In genomic region chr13:48291730-48292129, GRCh38 we compare ENCODE assay signal across 19 cellular contexts. TPM values are rescaled to one million over a fixed set of nuclear protein-coding genes. Genes with fewer than 3 reads are reported as not detected.
DNase-seq lines count a peak whose midpoint lies in the region; ATAC-seq, FAIRE-seq and TF ChIP-seq lines count a peak whose summit lies in the region.
"Had no signal": no experiment of that assay in that cellular context is flagged by ENCODE, and none has a peak within 500 bp of the region (broad histone marks: within the 10 kb centered on the region; RNA-seq: fewer than 3 reads in every experiment).

No MANE protein-coding gene starts in this region.

- TF ChIP-seq EP300 in transverse colon (IDR thresholded peaks at IDR 0.05; ENCODE audit: low read depth), result no peak

- POLR2A ChIA-PET in CD4-positive, alpha-beta T cell (lab: Charles Lee), result no interaction called here

- FAIRE-seq in GM18507 (lab: Jason Lieb, UNC) (peak; percentile 5), HTR-8/SVneo (lab: Jason Lieb, UNC) (no peak)
- FAIRE-seq: A549 had no signal

- H3K27ac ChIP-seq in body of pancreas (no peak overlapping the region), psoas muscle (no peak overlapping the region), transverse colon (no peak overlapping the region)
- H3K27ac ChIP-seq in CD4-positive, alpha-beta T cell (ENCODE audit: low read depth, low read length), result no peak overlapping the region
- H3K27ac ChIP-seq: A549, C4-2B, GM23248 had no signal

- in situ Hi-C loops in transverse colon (cut with MboI; ENCODE audit: low pct_ligation_motif_present in 1 of 4, low pct_unique_long_range_greater_than_20kb in 1 of 4, low sequenced_read_pairs in 3 of 4), result no loop called here

- intact Hi-C loops in body of pancreas (cut with DNase I) (no loop called here), left colon (cut with DNase I, micrococcal nuclease) (no loop called here), psoas muscle (cut with DNase I) (no loop called here), transverse colon (cut with DNase I; ENCODE audit: low total_unique reads) (no loop called here), head of caudate nucleus (cut with DNase I) (no loop called here)
- intact Hi-C loops in CD4-positive, alpha-beta T cell (cut with DNase I, micrococcal nuclease), result no loop called here

- no peak overlapping the region for H3K4me3 Mint-ChIP-seq in CD4-positive, alpha-beta T cell

- H3K36me3 Mint-ChIP-seq in CD4-positive, alpha-beta T cell (ENCODE audit: low read depth), result no peaks in the 10 kb centered on the region

- H3K27me3 ChIP-seq in body of pancreas (no peaks in the 10 kb centered on the region), psoas muscle (ENCODE audit: insufficient read depth in 3 of 3, low read length in 2 of 3) (no peaks in the 10 kb centered on the region), transverse colon (no peaks in the 10 kb centered on the region)
- no peaks in the 10 kb centered on the region for H3K27me3 ChIP-seq in CD4-positive, alpha-beta T cell (ENCODE audit: control insufficient read depth, insufficient read depth, low read length)

- H3K9me3 ChIP-seq in body of pancreas, result no peaks in the 10 kb centered on the region
- no peaks in the 10 kb centered on the region for H3K9me3 ChIP-seq in psoas muscle
- H3K9me3 ChIP-seq in transverse colon, result no peaks in the 10 kb centered on the region
- no peaks in the 10 kb centered on the region for H3K9me3 ChIP-seq in CD4-positive, alpha-beta T cell (ENCODE audit: control insufficient read depth, low read length)
- H3K9me3 ChIP-seq: A549 had no signal

- no peak for TF ChIP-seq POLR2A in body of pancreas (IDR thresholded peaks at IDR 0.05)
- no peak for TF ChIP-seq POLR2A in transverse colon (IDR thresholded peaks at IDR 0.05)

- DNase-seq in GM18507 (ENCODE audit: extremely low spot score, insufficient read length, low read depth) (no peak), body of pancreas (peak in 1 of 4 donors; percentile 19), left colon (no peak), psoas muscle (no peak), transverse colon (no peak), head of caudate nucleus (no peak), HTR-8/SVneo (ENCODE audit: insufficient read length, low spot score) (no peak)
- DNase-seq in CD4-positive, alpha-beta T cell, result no peak
- DNase-seq: COR-L47, DMS153, GM23248, NCI-H1436 treated with DMSO at 0.1 percent for 48 hours, NCI-H2107, NCI-H345, NCI-H69, PC-3 had no signal

- H3K9me3 Mint-ChIP-seq in CD4-positive, alpha-beta T cell, result no peaks in the 10 kb centered on the region

- H3K27ac Mint-ChIP-seq in CD4-positive, alpha-beta T cell, result no peak overlapping the region

- WGBS in body of pancreas, 2 donors, result 17 to 19% methylated on average over 2 of the region's 2 CpGs
- WGBS in psoas muscle, 3 donors, result 32 to 45% (median 34%) methylated on average over 2 of the region's 2 CpGs
- 20 to 64% methylated on average over 1 to 2 of the region's 2 CpGs for WGBS in transverse colon (ENCODE audit: low coverage in 1 of 2), 2 donors

- TF ChIP-seq CTCF in body of pancreas (IDR thresholded peaks at IDR 0.05) (no peak), psoas muscle (IDR thresholded peaks at IDR 0.05) (no peak), transverse colon (IDR thresholded peaks at IDR 0.05) (no peak)
- no peak for TF ChIP-seq CTCF in CD4-positive, alpha-beta T cell (IDR thresholded peaks at IDR 0.05)

- H3K36me3 ChIP-seq in body of pancreas (replicated peaks in 1 of 2; ENCODE audit: insufficient read depth in 1 of 2, low read depth in 2 of 2), result no peaks in the 10 kb centered on the region
- H3K36me3 ChIP-seq in psoas muscle (ENCODE audit: insufficient read depth in 1 of 2, low read depth in 1 of 2), result no peaks in the 10 kb centered on the region
- no peaks in the 10 kb centered on the region for H3K36me3 ChIP-seq in transverse colon

- H3K4me1 Mint-ChIP-seq in CD4-positive, alpha-beta T cell (ENCODE audit: low read depth), result no peaks in the 10 kb centered on the region

- H3K4me1 ChIP-seq in body of pancreas, result peaks cover 8% of the 10 kb centered on the region
- H3K4me1 ChIP-seq in psoas muscle, result peaks cover 8% of the 10 kb centered on the region
- H3K4me1 ChIP-seq in transverse colon, result no peaks in the 10 kb centered on the region
- H3K4me1 ChIP-seq: A549 had no signal

- H3K4me3 ChIP-seq in body of pancreas (no peak overlapping the region), psoas muscle (no peak overlapping the region), transverse colon (no peak overlapping the region)
- H3K4me3 ChIP-seq: A549, GM23248 had no signal

- CTCF ChIA-PET in CD4-positive, alpha-beta T cell (lab: Charles Lee), result no interaction called here

- H3K27me3 Mint-ChIP-seq in CD4-positive, alpha-beta T cell, result peaks cover 20% of the 10 kb centered on the region

- ATAC-seq in body of pancreas (peak; percentile 35), left colon (peak; percentile 40), psoas muscle (peak; percentile 30 to 79 (median 72))
- no peak for ATAC-seq in CD4-positive, alpha-beta T cell (ENCODE audit: poor library complexity)
- ATAC-seq: A549, HCT116, PC-3 had no signal

RNA-seq across cellular contexts. Expression of gene RB1, which starts 11.8 kb away (rescaled TPM):
- 10 to 100 TPM; 20.5 to 28.0 TPM for total RNA-seq in body of pancreas
- 10 to 100 TPM; 23.0 to 26.3 TPM for total RNA-seq in left colon
- 10 to 100 TPM; 23.7 to 35.6 (median 30.7) TPM for total RNA-seq in psoas muscle
- polyA plus RNA-seq in psoas muscle, result 10 to 100 TPM; 16.6 to 28.0 (median 25.4) TPM
- 10 to 100 TPM; 14.6 to 31.0 (median 23.2) TPM for total RNA-seq in transverse colon
- total RNA-seq in CD4-positive, alpha-beta T cell, result 10 to 100 TPM; 14.9 to 18.4 TPM

RNA-seq across cellular contexts. Expression of gene ITM2B, which starts 58.7 kb away (rescaled TPM):
- total RNA-seq in body of pancreas, result 100 to 1,000 TPM; 233 to 254 TPM
- total RNA-seq in left colon, result 100 to 1,000 TPM; 393 to 473 TPM
- 100 to 1,000 TPM; 122 to 219 (median 171) TPM for total RNA-seq in psoas muscle
- 100 to 1,000 TPM; 105 to 169 (median 117) TPM for polyA plus RNA-seq in psoas muscle
- total RNA-seq in transverse colon, result 100 to 1,000 TPM; 117 to 352 (median 310) TPM
- total RNA-seq in CD4-positive, alpha-beta T cell, result 100 to 1,000 TPM; 305 to 323 TPM
